In the genomic region with DNA sequence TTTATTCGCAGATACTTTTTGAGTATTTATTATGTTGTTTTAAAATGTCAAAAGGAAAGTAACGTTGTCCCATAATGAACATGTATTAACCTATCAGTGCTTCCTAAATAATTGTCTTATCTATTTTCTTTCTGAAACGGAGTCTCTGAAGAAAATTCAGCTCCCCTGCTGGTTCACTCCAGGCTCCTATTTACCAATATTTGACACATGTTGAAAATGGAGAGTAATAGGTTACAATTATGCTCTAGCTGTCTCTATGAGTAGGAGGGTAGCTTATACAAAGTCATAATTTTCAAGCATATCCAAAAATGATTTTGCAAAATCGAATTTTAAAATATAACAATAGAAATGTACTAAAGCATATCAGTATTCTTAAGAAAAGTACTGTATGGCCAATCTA, we compare ENCODE assay signal across 25 cellular contexts.
"Had no signal": no experiment of that assay in that cellular context is flagged by ENCODE, and none has a peak within 500 bp of the region (broad histone marks: within the 10 kb centered on the region; RNA-seq: fewer than 3 reads in every experiment).

No MANE protein-coding gene starts in this region.

- DNase-seq: activated CD4-positive, alpha-beta memory T cell treated with anti-CD3 and anti-CD28 coated beads, Interleukin-2, amount 10 ng/mL, durations not matched to agents 7 days and 5 days; activated CD4-positive, alpha-beta T cell treated with anti-CD3 and anti-CD28 coated beads for 1 hour; activated CD4-positive, alpha-beta T cell treated with anti-CD3 and anti-CD28 coated beads for 4 hours; activated CD4-positive, alpha-beta T cell treated with anti-CD3 and anti-CD28 coated beads, Interleukin-2, amount 10 ng/mL, durations not matched to agents 7 days and 5 days; activated CD4-positive, alpha-beta T cell treated with anti-CD3 and anti-CD28 coated beads, Interleukin-2, amount 50 U/mL, for 4 hours; activated CD8-positive, alpha-beta memory T cell treated with anti-CD3 and anti-CD28 coated beads, Interleukin-2, amount 50 U/mL, for 48 hours; activated gamma-delta T cell; activated naive CD4-positive, alpha-beta T cell; activated naive CD4-positive, alpha-beta T cell treated with anti-CD3 and anti-CD28 coated beads, Interleukin-2, amount 10 ng/mL, durations not matched to agents 7 days and 5 days; activated naive CD8-positive, alpha-beta T cell treated with anti-CD3 and anti-CD28 coated beads, Interleukin-2, amount 10 ng/mL, durations not matched to agents 7 days and 5 days; activated T-cell treated with anti-CD3 and anti-CD28 coated beads for 4 hours; activated T-cell treated with anti-CD3 and anti-CD28 coated beads, Interleukin-2, amount 50 U/mL, for 24 hours; activated T-cell treated with anti-CD3 and anti-CD28 coated beads, Interleukin-2, amount 50 U/mL, for 72 hours; central memory CD4-positive, alpha-beta T cell; dorsolateral prefrontal cortex; effector memory CD4-positive, alpha-beta T cell; endodermal cell; foreskin fibroblast; head of caudate nucleus; T-helper 2 cell had no signal

- H3K4me3 ChIP-seq: ascending aorta, breast epithelium, cardiac muscle cell, coronary artery, dorsolateral prefrontal cortex had no signal

- H3K27ac ChIP-seq: ascending aorta, breast epithelium, cardiac muscle cell, coronary artery, dorsolateral prefrontal cortex, VCaP had no signal

- H3K36me3 ChIP-seq: ascending aorta, breast epithelium, cardiac muscle cell had no signal

- H3K9me3 ChIP-seq: ascending aorta, breast epithelium had no signal
